Comparison of ENCODE assay signal across 8 cellular contexts in genomic region chr3:27632431-27633223, GRCh38.
DNase-seq lines count a peak whose midpoint lies in the region; ATAC-seq, FAIRE-seq and TF ChIP-seq lines count a peak whose summit lies in the region.

No MANE protein-coding gene starts in this region.

- FAIRE-seq in urothelium cell line (lab: Jason Lieb, UNC) = no peak

- ATAC-seq in GM18907 (IDR thresholded peaks at IDR 0.05; ENCODE audit: unreplicated experiment) = peak; percentile 85
- peak; percentile 72 for ATAC-seq in HG03108 (IDR thresholded peaks at IDR 0.05; ENCODE audit: unreplicated experiment)
- peak; percentile 23 for ATAC-seq in PC-3

- DNase-seq in AG10803 (ENCODE audit: low read depth) (peak; percentile 59), PC-3 (peak; percentile 32), glutamatergic neuron (peak; percentile 63), pons (ENCODE audit: low spot score) (peak; percentile 25), urothelium cell line (ENCODE audit: low spot score) (peak; percentile 60)
- DNase-seq in activated naive CD4-positive, alpha-beta T cell treated with Interleukin-2 at 50 U/mL for 16 hours = peak; percentile 55

- H3K27me3 Mint-ChIP-seq in glutamatergic neuron (ENCODE audit: unreplicated experiment) = peaks cover 3% of the 10 kb centered on the region

- CTCF ChIA-PET in PC-3 (lab: Charles Lee) = no interaction called here

- peak overlapping the region; percentile 80 for H3K4me2 ChIP-seq in PC-3 (ENCODE audit: low read length)

- H3K4me3 ChIP-seq in AG10803 (ENCODE audit: low read length) = peak overlapping the region; percentile 65
- H3K4me3 ChIP-seq in PC-3 (ENCODE audit: low read length) = peak overlapping the region; percentile 67

- H2AFZ ChIP-seq in PC-3 (ENCODE audit: low read length) = peak overlapping the region; percentile 72

- intact Hi-C loops in PC-3 (cut with micrococcal nuclease) = no loop called here

- peaks cover 4% of the 10 kb centered on the region for H3K9me3 Mint-ChIP-seq in glutamatergic neuron (ENCODE audit: unreplicated experiment)

- H3K27me3 ChIP-seq in PC-3 (ENCODE audit: low read length) = no peaks in the 10 kb centered on the region

- H3K4me1 Mint-ChIP-seq in glutamatergic neuron (ENCODE audit: low read depth, unreplicated experiment) = peaks cover 5% of the 10 kb centered on the region

- no peaks in the 10 kb centered on the region for H4K20me1 ChIP-seq in PC-3 (ENCODE audit: low read length)

- no peaks in the 10 kb centered on the region for H3F3A ChIP-seq in PC-3 (ENCODE audit: low read length, unreplicated experiment)

- peak overlapping the region; percentile 75 for H3K9ac ChIP-seq in PC-3 (ENCODE audit: low read length)

- BruUV-seq in PC-3 (replicated peaks; lab: Mats Ljungman, UMichigan) = no TSS peak

- TF ChIP-seq CTCF in AG10803 (conservative IDR thresholded peaks at IDR 0.05; ENCODE audit: low read length) = no peak
- no peak for TF ChIP-seq CTCF in PC-3 (conservative IDR thresholded peaks at IDR 0.05; ENCODE audit: low read depth, low read length)
- TF ChIP-seq CTCF in glutamatergic neuron (IDR thresholded peaks at IDR 0.05; ENCODE audit: partially characterized antibody, unreplicated experiment) = no peak

- no peaks in the 10 kb centered on the region for H3K9me3 ChIP-seq in PC-3 (ENCODE audit: low read length)

- peaks cover 35% of the 10 kb centered on the region for H3K4me1 ChIP-seq in PC-3 (ENCODE audit: insufficient read depth, low read length)

- POLR2A ChIA-PET in PC-3 (lab: Charles Lee; ENCODE audit: unreplicated experiment) = interaction anchor here (0.7 kb wide), 2 partner anchors 96 to 99 kb away, joined by 4 to 8 read pairs; no protein-coding TSS in a partner anchor

- no peaks in the 10 kb centered on the region for H3K36me3 ChIP-seq in PC-3 (ENCODE audit: low read depth, low read length)

- no peaks in the 10 kb centered on the region for H3K79me2 ChIP-seq in PC-3 (ENCODE audit: low read length)

- H3K4me3 Mint-ChIP-seq in glutamatergic neuron (ENCODE audit: unreplicated experiment) = peak overlapping the region; percentile 86

- no peaks in the 10 kb centered on the region for H3K36me3 Mint-ChIP-seq in glutamatergic neuron (ENCODE audit: unreplicated experiment)

- H3K9me2 ChIP-seq in PC-3 (replicated peaks; ENCODE audit: low read length) = no peaks in the 10 kb centered on the region

- H3K27ac Mint-ChIP-seq in glutamatergic neuron (ENCODE audit: unreplicated experiment) = peak overlapping the region; percentile 13

- peak overlapping the region; percentile 65 for H3K27ac ChIP-seq in PC-3 (ENCODE audit: low read length)

Comparison
In these comparisons a context has a peak if more than half of its experiments do, and no peak if none do; other contexts are left out.
1. Peak in every context shown above with its lines: DNase-seq, ATAC-seq, H3K4me3 ChIP-seq and H3K27ac ChIP-seq.
2. ATAC-seq: peak in every context shown above with its lines; median percentile 85 in GM18907; 72 in HG03108; 23 in PC-3.